In the genomic region with DNA sequence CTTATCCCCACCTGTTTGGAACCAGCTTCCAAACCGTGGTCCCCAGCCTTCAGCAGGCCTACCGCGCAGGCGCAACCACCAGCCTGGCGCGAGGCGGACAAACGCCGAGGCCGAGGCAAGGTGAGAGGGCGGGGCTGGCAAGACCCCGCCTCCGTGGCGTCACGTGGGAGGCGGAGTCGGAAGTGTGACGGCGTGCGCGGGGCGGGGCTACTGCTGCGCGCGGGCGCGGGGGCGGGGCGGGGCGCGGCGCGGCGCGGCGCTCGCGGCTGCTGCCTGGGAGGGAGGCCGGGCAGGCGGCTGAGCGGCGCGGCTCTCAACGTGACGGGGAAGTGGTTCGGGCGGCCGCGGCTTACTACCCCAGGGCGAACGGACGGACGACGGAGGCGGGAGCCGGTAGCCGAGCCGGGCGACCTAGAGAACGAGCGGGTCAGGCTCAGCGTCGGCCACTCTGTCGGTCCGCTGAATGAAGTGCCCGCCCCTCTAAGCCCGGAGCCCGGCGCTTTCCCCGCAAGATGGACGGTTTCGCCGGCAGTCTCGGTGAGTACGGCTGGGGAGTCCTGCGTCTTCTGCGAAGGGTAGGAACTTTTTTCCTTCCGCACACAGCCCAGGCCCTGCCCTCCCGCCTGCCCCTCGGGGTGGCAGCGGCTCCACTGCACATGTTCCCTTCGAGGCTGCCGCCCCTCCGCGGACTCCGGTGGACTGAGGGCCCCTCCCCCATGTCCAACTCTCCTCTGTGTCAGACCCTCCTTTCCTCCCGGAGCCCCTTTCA, we compare ENCODE assay signal across 8 cellular contexts. TPM values are rescaled to one million over a fixed set of nuclear protein-coding genes. Genes with fewer than 3 reads are reported as not detected.
DNase-seq lines count a peak whose midpoint lies in the region; ATAC-seq and TF ChIP-seq lines count a peak whose summit lies in the region.

A gene with protein sequence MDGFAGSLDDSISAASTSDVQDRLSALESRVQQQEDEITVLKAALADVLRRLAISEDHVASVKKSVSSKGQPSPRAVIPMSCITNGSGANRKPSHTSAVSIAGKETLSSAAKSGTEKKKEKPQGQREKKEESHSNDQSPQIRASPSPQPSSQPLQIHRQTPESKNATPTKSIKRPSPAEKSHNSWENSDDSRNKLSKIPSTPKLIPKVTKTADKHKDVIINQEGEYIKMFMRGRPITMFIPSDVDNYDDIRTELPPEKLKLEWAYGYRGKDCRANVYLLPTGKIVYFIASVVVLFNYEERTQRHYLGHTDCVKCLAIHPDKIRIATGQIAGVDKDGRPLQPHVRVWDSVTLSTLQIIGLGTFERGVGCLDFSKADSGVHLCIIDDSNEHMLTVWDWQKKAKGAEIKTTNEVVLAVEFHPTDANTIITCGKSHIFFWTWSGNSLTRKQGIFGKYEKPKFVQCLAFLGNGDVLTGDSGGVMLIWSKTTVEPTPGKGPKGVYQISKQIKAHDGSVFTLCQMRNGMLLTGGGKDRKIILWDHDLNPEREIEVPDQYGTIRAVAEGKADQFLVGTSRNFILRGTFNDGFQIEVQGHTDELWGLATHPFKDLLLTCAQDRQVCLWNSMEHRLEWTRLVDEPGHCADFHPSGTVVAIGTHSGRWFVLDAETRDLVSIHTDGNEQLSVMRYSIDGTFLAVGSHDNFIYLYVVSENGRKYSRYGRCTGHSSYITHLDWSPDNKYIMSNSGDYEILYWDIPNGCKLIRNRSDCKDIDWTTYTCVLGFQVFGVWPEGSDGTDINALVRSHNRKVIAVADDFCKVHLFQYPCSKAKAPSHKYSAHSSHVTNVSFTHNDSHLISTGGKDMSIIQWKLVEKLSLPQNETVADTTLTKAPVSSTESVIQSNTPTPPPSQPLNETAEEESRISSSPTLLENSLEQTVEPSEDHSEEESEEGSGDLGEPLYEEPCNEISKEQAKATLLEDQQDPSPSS (plus strand): TSS at position 254 of the 769 bp plus-strand sequence. CDS start 259 bp downstream, at position 513.

- no TSS peak for BruUV-seq in OCI-LY7 (replicated peaks; lab: Mats Ljungman, UMichigan)

- intact Hi-C loops in OCI-LY7 (cut with micrococcal nuclease; ENCODE audit: unreplicated experiment) (loop anchor here (1.0 kb wide), 1 partner anchor 36 kb away; no protein-coding TSS in a partner anchor), mucosa of descending colon (cut with DNase I, micrococcal nuclease) (no loop called here)

- peak within 1 kb of the TSS; percentile 59 for H3K27ac ChIP-seq in OCI-LY7 (ENCODE audit: low read depth, low read length, poor library complexity, severe bottlenecking)
- H3K27ac ChIP-seq in epithelial cell of prostate = peak within 1 kb of the TSS; percentile 33

- no peak for TF ChIP-seq CTCF in OCI-LY7 (conservative IDR thresholded peaks at IDR 0.05; ENCODE audit: low read length)
- no peak for TF ChIP-seq CTCF in mucosa of descending colon (IDR thresholded peaks at IDR 0.05)

- peak within 1 kb of the TSS; percentile 98 for H3K4me2 ChIP-seq in OCI-LY7 (ENCODE audit: low read length)

- H3K9me3 ChIP-seq in OCI-LY7 (ENCODE audit: low read length) (no peaks in the 10 kb centered on the region), mucosa of descending colon (no peaks in the 10 kb centered on the region)

- POLR2A ChIA-PET in OCI-LY7 (lab: Charles Lee) = interaction anchor here (0.6 to 2.9 kb wide), 3 partner anchors 12 to 64 kb away, joined by 3 to 12 read pairs (median 7); no protein-coding TSS in a partner anchor

- peaks cover 44% of the 10 kb centered on the region; the same call in 1 of the 2 replicates for H3K79me2 ChIP-seq in OCI-LY7 (ENCODE audit: insufficient read depth, low read depth, low read length)

- peak within 1 kb of the TSS; percentile 72 for H2AFZ ChIP-seq in OCI-LY7 (ENCODE audit: low read length)

- H3K9me2 ChIP-seq in OCI-LY7 (ENCODE audit: insufficient read depth, low read length) = no peaks in the 10 kb centered on the region

- DNase-seq in D341Med (ENCODE audit: low spot score) (peak; percentile 97), HuH-7 (ENCODE audit: low spot score) (peak; percentile 74), OCI-LY7 (ENCODE audit: low spot score) (peak; percentile 91), activated T-cell treated with anti-CD3 and anti-CD28 coated beads for 24 hours (ENCODE audit: low read depth) (peak; percentile 89), epithelial cell of prostate (ENCODE audit: low read depth, low spot score) (peak; percentile 33), mucosa of descending colon (peak; percentile 93 to 97 (median 96))
- DNase-seq in stimulated activated CD8-positive, alpha-beta memory T cell treated with anti-CD3 and anti-CD28 coated beads, Interleukin-4, amount 100 ng/mL, for 1 hour (ENCODE audit: low read depth in 2 of 2, low spot score in 1 of 2) = peak; percentile 83 to 85

- peaks cover 34% of the 10 kb centered on the region for H3K4me1 ChIP-seq in OCI-LY7 (ENCODE audit: insufficient read depth, low read length, poor library complexity, severe bottlenecking)
- H3K4me1 ChIP-seq in mucosa of descending colon (ENCODE audit: low read depth) = peaks cover 18% of the 10 kb centered on the region

- H4K20me1 ChIP-seq in OCI-LY7 (ENCODE audit: insufficient read depth, low read length) = peaks cover 9% of the 10 kb centered on the region; the same call in 1 of the 2 replicates

- CTCF ChIA-PET in OCI-LY7 (lab: Charles Lee; ENCODE audit: unreplicated experiment) = no interaction called here

- H3K4me3 ChIP-seq in OCI-LY7 (ENCODE audit: low read depth, low read length, poor library complexity, severe bottlenecking) (peak within 1 kb of the TSS; percentile 82), mucosa of descending colon (peak within 1 kb of the TSS; percentile 78)

- no peaks in the 10 kb centered on the region for H3K36me3 ChIP-seq in OCI-LY7 (ENCODE audit: insufficient read depth, low read length)
- H3K36me3 ChIP-seq in mucosa of descending colon (ENCODE audit: low read depth) = no peaks in the 10 kb centered on the region

- peak; percentile 75 for ATAC-seq in GM21515 (IDR thresholded peaks at IDR 0.05; ENCODE audit: unreplicated experiment)
- ATAC-seq in mucosa of descending colon = peak; percentile 96

RNA-seq across cellular contexts. Expression of the gene that starts here (rescaled TPM):
- 36.6 and 37.1 TPM in 2 replicates for total RNA-seq in OCI-LY7 (2014; rRNA removed; shearing (Covaris generic))
- total RNA-seq in OCI-LY7 (2022) = 43.2 and 47.7 TPM in 2 replicates
- 10 to 100 TPM; 47.9 to 88.3 (median 66.3) TPM for total RNA-seq in mucosa of descending colon

Comparison
In these comparisons a context has a peak if more than half of its experiments do, and no peak if none do; other contexts are left out.
1. Peak in every context shown above with its lines: DNase-seq, ATAC-seq, H3K4me3 ChIP-seq and H3K27ac ChIP-seq.
2. DNase-seq: peak in every context shown above with its lines; median percentile 97 in D341Med; 96 in mucosa of descending colon; 91 in OCI-LY7; 89 in activated T-cell treated with anti-CD3 and anti-CD28 coated beads for 24 hours; 84 in stimulated activated CD8-positive, alpha-beta memory T cell treated with anti-CD3 and anti-CD28 coated beads, Interleukin-4, amount 100 ng/mL, for 1 hour; 74 in HuH-7; 33 in epithelial cell of prostate.